ENCODE assay signal across 8 cellular contexts in the genomic region with DNA sequence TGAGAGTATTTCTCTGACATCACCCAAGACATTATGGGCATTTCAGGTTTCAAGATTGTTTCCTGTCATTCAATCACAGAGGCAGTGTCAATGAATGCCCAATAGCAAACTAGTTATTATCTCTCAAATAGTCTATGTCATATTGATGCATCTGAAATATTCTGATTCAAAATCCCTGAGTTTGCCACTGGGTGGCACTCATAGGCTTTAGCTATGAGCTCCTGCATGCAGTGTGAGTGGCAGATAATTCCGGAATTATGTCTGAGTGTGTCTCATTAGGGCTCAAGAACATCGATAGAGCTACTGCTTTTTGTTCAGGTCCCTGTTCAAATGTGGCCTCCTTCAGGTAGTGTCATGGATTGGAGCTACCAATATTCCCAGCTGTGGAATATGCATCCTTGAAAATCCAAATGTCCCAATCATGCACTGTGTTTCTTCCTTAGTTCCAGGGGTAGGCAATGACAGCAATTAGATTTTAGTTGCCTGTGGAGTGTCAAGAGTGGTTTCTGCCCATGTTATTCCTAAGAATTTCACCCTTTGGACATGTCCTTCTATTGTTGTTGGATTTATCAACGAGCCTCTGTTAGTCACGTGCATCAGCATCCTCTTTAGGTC. TPM values are rescaled to one million over a fixed set of nuclear protein-coding genes. Genes with fewer than 3 reads are reported as not detected.
DNase-seq lines count a peak whose midpoint lies in the region; ATAC-seq and TF ChIP-seq lines count a peak whose summit lies in the region.

No MANE protein-coding gene starts in this region.

- no peak overlapping the region for H3K4me2 ChIP-seq in Karpas-422 (ENCODE audit: low read depth, low read length, poor library complexity, severe bottlenecking)
- no peak overlapping the region for H3K4me2 ChIP-seq in SK-N-SH

- no peak for ATAC-seq in HG03439 (IDR thresholded peaks at IDR 0.05; ENCODE audit: unreplicated experiment)

- WGBS in SK-N-SH (ENCODE audit: low lambda C conversion rate) = 15% methylated on average over 4 of the region's 4 CpGs

- intact Hi-C loops in breast epithelium (cut with DNase I; ENCODE audit: low total_unique reads) = no loop called here

- TF ChIP-seq RAD21 in SK-N-SH (IDR thresholded peaks at IDR 0.05; ENCODE audit: low read length) = peak; percentile 83

- no peak overlapping the region for H3K4me3 ChIP-seq in Karpas-422 (ENCODE audit: low read length)
- H3K4me3 ChIP-seq in SK-N-SH (ENCODE audit: low read depth in 2 of 2, low read length in 1 of 2) = no peak overlapping the region; a peak in 1 of 4 replicates
- H3K4me3 ChIP-seq in breast epithelium = no peak overlapping the region

- H3K4me1 ChIP-seq in Karpas-422 (ENCODE audit: low read length) (peaks cover 11% of the 10 kb centered on the region), SK-N-SH (ENCODE audit: control insufficient read depth in 1 of 2, insufficient read depth in 2 of 2, low read depth in 1 of 2, low read length in 1 of 2) (no peaks in the 10 kb centered on the region; a peak in 1 of 4 replicates), breast epithelium (no peaks in the 10 kb centered on the region)

- H3K79me2 ChIP-seq in Karpas-422 (ENCODE audit: low read length) (no peaks in the 10 kb centered on the region), SK-N-SH (ENCODE audit: insufficient read depth) (no peaks in the 10 kb centered on the region)

- TF ChIP-seq CTCF in SK-N-SH (IDR thresholded peaks at IDR 0.05) (peak; percentile 71), breast epithelium (IDR thresholded peaks at IDR 0.05) (peak; percentile 32 to 72 (median 72))

- CTCF ChIA-PET in SK-N-SH (lab: Yijun Ruan, JAX) = interaction anchor here (0.6 to 12.7 kb wide), 31 partner anchors 9 to 1258 kb away, joined by 3 to 291 read pairs (median 4); a partner anchor contains a TSS

- POLR2A ChIA-PET in SK-N-SH (lab: Yijun Ruan, JAX) = no interaction called here

- TF ChIP-seq EP300 in SK-N-SH (IDR thresholded peaks at IDR 0.05; ENCODE audit: borderline replicate concordance in 1 of 2, low read depth in 1 of 2, low read length in 1 of 2) = no peak

- no peaks in the 10 kb centered on the region for H3K9me3 ChIP-seq in Karpas-422 (ENCODE audit: low read length)
- H3K9me3 ChIP-seq in SK-N-SH = no peaks in the 10 kb centered on the region
- no peaks in the 10 kb centered on the region for H3K9me3 ChIP-seq in breast epithelium

- H3K9ac ChIP-seq in Karpas-422 (ENCODE audit: low read length) (no peak overlapping the region), SK-N-SH (no peak overlapping the region)

- H2AFZ ChIP-seq in Karpas-422 (ENCODE audit: low read length) = no peak overlapping the region
- no peak overlapping the region for H2AFZ ChIP-seq in SK-N-SH (ENCODE audit: low read depth)

- H3K27me3 ChIP-seq in Karpas-422 (ENCODE audit: low read length) (no peaks in the 10 kb centered on the region; the same call in 1 of the 2 replicates), SK-N-SH (ENCODE audit: insufficient read depth) (peaks cover 16% of the 10 kb centered on the region; the same call in 1 of the 2 replicates), breast epithelium (peaks cover 0 to 15% of the 10 kb centered on the region in 2 donors)

- no peaks in the 10 kb centered on the region for H3K9me2 ChIP-seq in Karpas-422 (replicated peaks; ENCODE audit: insufficient read depth, low read length)
- H3K9me2 ChIP-seq in SK-N-SH = no peaks in the 10 kb centered on the region

- H3K27ac ChIP-seq in Karpas-422 (ENCODE audit: low read length) = no peak overlapping the region
- H3K27ac ChIP-seq in SK-N-SH (ENCODE audit: low read depth in 2 of 2, low read length in 1 of 2) = no peak overlapping the region
- no peak overlapping the region for H3K27ac ChIP-seq in breast epithelium

- no peaks in the 10 kb centered on the region for H4K20me1 ChIP-seq in Karpas-422 (ENCODE audit: insufficient read depth, low read depth, low read length)
- no peaks in the 10 kb centered on the region for H4K20me1 ChIP-seq in SK-N-SH (ENCODE audit: insufficient read depth)

- H3K36me3 ChIP-seq in Karpas-422 (ENCODE audit: insufficient read depth, low read length) (no peaks in the 10 kb centered on the region), SK-N-SH (replicated peaks in 1 of 2; ENCODE audit: control insufficient read depth in 1 of 2, insufficient read depth in 2 of 2, low read length in 1 of 2) (no peaks in the 10 kb centered on the region), breast epithelium (no peaks in the 10 kb centered on the region)

- DNase-seq in DMS 273 (lab: John Stamatoyannopoulos, UW; ENCODE audit: unreplicated experiment) (peak; percentile 75), DMS 273 treated with DMSO at 0.1 percent for 48 hours (lab: John Stamatoyannopoulos, UW) (no peak), Karpas-422 (peak; percentile 85), SK-N-SH (peak; percentile 63), breast epithelium (ENCODE audit: low spot score in 2 of 2) (no peak), kidney glomerular epithelial cell (lab: John Stamatoyannopoulos, UW) (peak; percentile 27)
- peak; percentile 5 to 36 (median 10) for DNase-seq in stimulated activated CD4-positive, alpha-beta T cell treated with anti-CD3 and anti-CD28 coated beads, TNF-alpha, amount 100 ng/mL, for 48 hours (ENCODE audit: low read depth in 3 of 3)

- no peak for TF ChIP-seq POLR2A in breast epithelium (IDR thresholded peaks at IDR 0.05)

- H3F3A ChIP-seq in SK-N-SH (replicated peaks; ENCODE audit: insufficient read depth) = no peaks in the 10 kb centered on the region

TF ChIP-seq in SK-N-SH, 30 proteins besides CTCF, POLR2A, EP300 and RAD21:
- TF ChIP-seq SMC3 (IDR thresholded peaks at IDR 0.05; ENCODE audit: low read depth, low read length) = peak; percentile 84
- no peak for TF ChIP-seq CHD2 (IDR thresholded peaks at IDR 0.05; ENCODE audit: low read length, partially characterized antibody)

RNA-seq across cellular contexts. Expression of a gene that starts 7.8 kb away (rescaled TPM):
- total RNA-seq in Karpas-422 (2014; rRNA removed; shearing (Covaris generic); ENCODE audit: low replicate concordance) = not detected in 2 replicates
- not detected in 2 replicates for polyA plus RNA-seq in SK-N-SH (2012; rRNA removed)
- polyA plus RNA-seq in SK-N-SH (2012; cell fraction: cytosol; rRNA removed) = not detected in 2 replicates
- not detected in 2 replicates for polyA plus RNA-seq in SK-N-SH (2012; cell fraction: nucleus; rRNA removed)
- total RNA-seq in breast epithelium = 1 to 10 TPM in 1 of 3 donors, not detected in 2; 1.0 TPM

RNA-seq across cellular contexts. Expression of a gene that starts 30.9 kb away (rescaled TPM):
- total RNA-seq in Karpas-422 (2014; rRNA removed; shearing (Covaris generic); ENCODE audit: low replicate concordance) = not detected in 2 replicates
- not detected in 2 replicates for polyA plus RNA-seq in SK-N-SH (2012; rRNA removed)
- not detected in 2 replicates for polyA plus RNA-seq in SK-N-SH (2012; cell fraction: cytosol; rRNA removed)
- not detected in 2 replicates for polyA plus RNA-seq in SK-N-SH (2012; cell fraction: nucleus; rRNA removed)
- total RNA-seq in breast epithelium = not detected

RNA-seq across cellular contexts. Expression of a gene that starts 35.9 kb away (rescaled TPM):
- total RNA-seq in Karpas-422 (2014; rRNA removed; shearing (Covaris generic); ENCODE audit: low replicate concordance) = 93.1 and 104 TPM in 2 replicates
- polyA plus RNA-seq in SK-N-SH (2012; rRNA removed) = 117 and 134 TPM in 2 replicates
- 104 and 133 TPM in 2 replicates for polyA plus RNA-seq in SK-N-SH (2012; cell fraction: cytosol; rRNA removed)
- 153 and 170 TPM in 2 replicates for polyA plus RNA-seq in SK-N-SH (2012; cell fraction: nucleus; rRNA removed)
- total RNA-seq in breast epithelium = 100 to 1,000 TPM in 1 of 3 donors, 10 to 100 TPM in 2; 63.1 to 141 (median 89.1) TPM

Comparison
In these comparisons a context has a peak if more than half of its experiments do, and no peak if none do; other contexts are left out.
1. DNase-seq: peak in DMS 273 (single experiment), Karpas-422 (single experiment), SK-N-SH (single experiment), kidney glomerular epithelial cell (single experiment) and stimulated activated CD4-positive, alpha-beta T cell treated with anti-CD3 and anti-CD28 coated beads, TNF-alpha, amount 100 ng/mL, for 48 hours (3 of 3); none in DMS 273 treated with DMSO at 0.1 percent for 48 hours (single experiment) and breast epithelium (0 of 2).